14 cellular contexts compared by ENCODE assay signal in the genomic region with DNA sequence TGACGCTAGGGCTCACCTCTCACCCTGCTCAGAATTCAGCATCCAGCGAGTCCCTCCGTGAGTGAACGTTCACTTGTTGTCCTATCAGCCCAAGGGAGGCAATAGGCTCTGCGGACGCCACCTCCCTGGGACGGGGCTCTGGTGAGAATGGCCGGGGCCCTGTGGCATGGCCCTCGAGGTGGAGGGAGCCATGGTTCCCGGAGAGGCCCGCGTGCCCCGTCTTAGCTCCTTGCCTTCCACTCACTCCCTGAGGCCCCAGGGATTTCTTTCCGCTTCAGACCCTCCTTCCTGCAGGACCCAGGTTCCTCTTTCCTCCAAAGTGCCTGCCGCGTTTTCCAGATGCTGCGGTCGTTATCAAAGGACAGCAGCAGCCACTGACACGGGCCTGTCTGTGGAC. TPM values are rescaled to one million over a fixed set of nuclear protein-coding genes. Genes with fewer than 3 reads are reported as not detected.
DNase-seq lines count a peak whose midpoint lies in the region; ATAC-seq and TF ChIP-seq lines count a peak whose summit lies in the region.
"Had no signal": no experiment of that assay in that cellular context is flagged by ENCODE, and none has a peak within 500 bp of the region (broad histone marks: within the 10 kb centered on the region; RNA-seq: fewer than 3 reads in every experiment).

No MANE protein-coding gene starts in this region.

- ATAC-seq in activated T-cell treated with anti-CD3 and anti-CD28 coated beads, Interleukin-2, amount 50 U/mL, for 72 hours (replicated peaks in 1 of 2) = peak; percentile 12 to 27
- ATAC-seq in right lobe of liver (no peak), HG02938 (IDR thresholded peaks at IDR 0.05; ENCODE audit: unreplicated experiment) (no peak), HG02623 (IDR thresholded peaks at IDR 0.05; ENCODE audit: unreplicated experiment) (no peak)

- peaks cover 44% of the 10 kb centered on the region for H3K4me1 Mint-ChIP-seq in activated naive CD4-positive, alpha-beta T cell treated with anti-CD3 and anti-CD28 coated beads for 36 hours (ENCODE audit: low read depth)
- peaks cover 48% of the 10 kb centered on the region for H3K4me1 Mint-ChIP-seq in activated T-cell treated with anti-CD3 and anti-CD28 coated beads, Interleukin-2, amount 50 U/mL, for 72 hours (ENCODE audit: low read depth)

- intact Hi-C loops in activated naive CD4-positive, alpha-beta T cell treated with anti-CD3 and anti-CD28 coated beads for 36 hours (cut with micrococcal nuclease) = loop anchor here (1.0 kb wide), 1 partner anchor 8 kb away; no protein-coding TSS in a partner anchor
- intact Hi-C loops in right lobe of liver (cut with DNase I) = no loop called here
- intact Hi-C loops in testis (cut with DNase I; ENCODE audit: low total_unique reads) = no loop called here

- H3K36me3 ChIP-seq in right lobe of liver (peaks cover 0 to 32% (median 11%) of the 10 kb centered on the region in 4 donors), testis (ENCODE audit: low read depth, missing control alignments) (no peaks in the 10 kb centered on the region)
- H3K36me3 ChIP-seq: breast epithelium had no signal

- 89% methylated on average over 5 of the region's 19 CpGs for WGBS in right lobe of liver (ENCODE audit: insufficient coverage, low coverage, low lambda C conversion rate, missing lambda C conversion rate)
- WGBS in testis, 2 donors = 64 to 66% methylated on average over 12 to 19 of the region's 19 CpGs

- H3K36me3 Mint-ChIP-seq in activated naive CD4-positive, alpha-beta T cell treated with anti-CD3 and anti-CD28 coated beads for 36 hours (ENCODE audit: low read depth) = peaks cover 41% of the 10 kb centered on the region
- peaks cover 20 to 33% of the 10 kb centered on the region in 2 donors for H3K36me3 Mint-ChIP-seq in activated T-cell treated with anti-CD3 and anti-CD28 coated beads, Interleukin-2, amount 50 U/mL, for 72 hours (ENCODE audit: insufficient read depth in 2 of 2)

- peak overlapping the region; percentile 87 for H3K27ac Mint-ChIP-seq in activated naive CD4-positive, alpha-beta T cell treated with anti-CD3 and anti-CD28 coated beads for 36 hours
- H3K27ac Mint-ChIP-seq in activated T-cell treated with anti-CD3 and anti-CD28 coated beads, Interleukin-2, amount 50 U/mL, for 72 hours = peak overlapping the region; percentile 54

- H3K27me3 ChIP-seq in right lobe of liver (no peaks in the 10 kb centered on the region), testis (no peaks in the 10 kb centered on the region)
- H3K27me3 ChIP-seq: breast epithelium had no signal

- H3K4me1 ChIP-seq in right lobe of liver = no peaks in the 10 kb centered on the region
- H3K4me1 ChIP-seq in testis = no peaks in the 10 kb centered on the region
- H3K4me1 ChIP-seq: breast epithelium had no signal

- H3K9me3 ChIP-seq in right lobe of liver (no peaks in the 10 kb centered on the region), testis (no peaks in the 10 kb centered on the region)
- H3K9me3 ChIP-seq: breast epithelium had no signal

- no peaks in the 10 kb centered on the region for H3K27me3 Mint-ChIP-seq in activated naive CD4-positive, alpha-beta T cell treated with anti-CD3 and anti-CD28 coated beads for 36 hours (ENCODE audit: low read depth)
- H3K27me3 Mint-ChIP-seq in activated T-cell treated with anti-CD3 and anti-CD28 coated beads, Interleukin-2, amount 50 U/mL, for 72 hours (ENCODE audit: low read depth) = no peaks in the 10 kb centered on the region

- H3K27ac ChIP-seq in right lobe of liver = no peak overlapping the region
- no peak overlapping the region for H3K27ac ChIP-seq in testis
- H3K27ac ChIP-seq: breast epithelium, SK-N-MC had no signal

- H3K9me3 Mint-ChIP-seq in activated naive CD4-positive, alpha-beta T cell treated with anti-CD3 and anti-CD28 coated beads for 36 hours = no peaks in the 10 kb centered on the region
- H3K9me3 Mint-ChIP-seq in activated T-cell treated with anti-CD3 and anti-CD28 coated beads, Interleukin-2, amount 50 U/mL, for 72 hours = no peaks in the 10 kb centered on the region

- DNase-seq in activated naive CD4-positive, alpha-beta T cell treated with anti-CD3 and anti-CD28 coated beads for 36 hours = no peak
- no peak for DNase-seq in activated naive CD4-positive, alpha-beta T cell (lab: John Stamatoyannopoulos, UW)
- no peak for DNase-seq in activated T-cell treated with anti-CD3 and anti-CD28 coated beads, Interleukin-2, amount 50 U/mL, for 72 hours
- DNase-seq in right lobe of liver = peak in 2 of 3 donors; percentile 24 to 46
- no peak for DNase-seq in testis
- DNase-seq in occipital lobe (lab: John Stamatoyannopoulos, UW) = no peak
- DNase-seq: DND-41, KG1, mesenchymal stem cell, NCI-H226 had no signal

- H3K4me3 ChIP-seq in right lobe of liver (no peak overlapping the region), testis (peak overlapping the region; percentile 15 to 43)
- H3K4me3 ChIP-seq: breast epithelium, SK-N-MC had no signal

- CTCF ChIA-PET in activated naive CD4-positive, alpha-beta T cell treated with anti-CD3 and anti-CD28 coated beads for 36 hours (lab: Charles Lee) = interaction anchor here (1.1 kb wide), 1 partner anchor 18 kb away, joined by 7 read pairs; no protein-coding TSS in a partner anchor

- no peak for TF ChIP-seq POLR2A in right lobe of liver (IDR thresholded peaks at IDR 0.05)
- TF ChIP-seq POLR2A in testis (IDR thresholded peaks at IDR 0.05) = no peak

- no peak for TF ChIP-seq CTCF in right lobe of liver (IDR thresholded peaks at IDR 0.05)
- no peak for TF ChIP-seq CTCF in testis (IDR thresholded peaks at IDR 0.05)

- no peak overlapping the region for H3K4me3 Mint-ChIP-seq in activated naive CD4-positive, alpha-beta T cell treated with anti-CD3 and anti-CD28 coated beads for 36 hours
- H3K4me3 Mint-ChIP-seq in activated T-cell treated with anti-CD3 and anti-CD28 coated beads, Interleukin-2, amount 50 U/mL, for 72 hours = peak overlapping the region; percentile 13 to 42

RNA-seq across cellular contexts. Expression of gene EXOC3, which starts 21.5 kb away (rescaled TPM):
- total RNA-seq in activated naive CD4-positive, alpha-beta T cell treated with anti-CD3 and anti-CD28 coated beads for 36 hours = 10 to 100 TPM; 41.6 to 41.7 TPM
- 10 to 100 TPM; 60.1 to 78.2 TPM for total RNA-seq in activated T-cell treated with anti-CD3 and anti-CD28 coated beads, Interleukin-2, amount 50 U/mL, for 72 hours
- total RNA-seq in right lobe of liver (10 to 100 TPM; 14.6 to 24.3 (median 20.0) TPM), testis (100 to 1,000 TPM; 120 to 122 TPM), occipital lobe (21.5 TPM)
- 111 TPM for polyA plus RNA-seq in testis (ENCODE audit: insufficient read depth, low read depth, low replicate concordance)

RNA-seq across cellular contexts. Expression of gene SLC9A3, which starts 59.8 kb away (rescaled TPM):
- 1 to 10 TPM; 1.6 to 2.3 TPM for total RNA-seq in activated naive CD4-positive, alpha-beta T cell treated with anti-CD3 and anti-CD28 coated beads for 36 hours
- 1 to 10 TPM; 1.3 to 1.8 TPM for total RNA-seq in activated T-cell treated with anti-CD3 and anti-CD28 coated beads, Interleukin-2, amount 50 U/mL, for 72 hours
- 1 to 10 TPM in 2 of 6 experiments, under 1 TPM in 4; 0.32 to 1.8 (median 0.46) TPM for total RNA-seq in right lobe of liver
- 1 to 10 TPM; 2.3 to 3.8 TPM for total RNA-seq in testis
- polyA plus RNA-seq in testis (ENCODE audit: insufficient read depth, low read depth, low replicate concordance) = 2.6 TPM
- total RNA-seq in occipital lobe = 1.4 TPM

Comparison
In these comparisons a context has a peak if more than half of its experiments do, and no peak if none do; other contexts are left out.
1. DNase-seq: peak in right lobe of liver (2 of 3); none in activated naive CD4-positive, alpha-beta T cell treated with anti-CD3 and anti-CD28 coated beads for 36 hours (single experiment), activated naive CD4-positive, alpha-beta T cell (0 of 4), activated T-cell treated with anti-CD3 and anti-CD28 coated beads, Interleukin-2, amount 50 U/mL, for 72 hours (0 of 2), testis (single experiment) and occipital lobe (single experiment).
2. ATAC-seq: peak in activated T-cell treated with anti-CD3 and anti-CD28 coated beads, Interleukin-2, amount 50 U/mL, for 72 hours (2 of 2); none in right lobe of liver (0 of 4), HG02938 (single experiment) and HG02623 (single experiment).
3. H3K4me3 ChIP-seq: peak in testis (2 of 2); none in right lobe of liver (0 of 3).